Comparison of ENCODE assay signal across 19 cellular contexts in genomic region chr10:44990965-44991364, GRCh38. TPM values are rescaled to one million over a fixed set of nuclear protein-coding genes. Genes with fewer than 3 reads are reported as not detected.
DNase-seq lines count a peak whose midpoint lies in the region; ATAC-seq and TF ChIP-seq lines count a peak whose summit lies in the region.
"Had no signal": no experiment of that assay in that cellular context is flagged by ENCODE, and none has a peak within 500 bp of the region (broad histone marks: within the 10 kb centered on the region; RNA-seq: fewer than 3 reads in every experiment).

No MANE protein-coding gene starts in this region.

- H3K4ac ChIP-seq in neuronal stem cell (ENCODE audit: low read length) = no peak overlapping the region

- H2AK5ac ChIP-seq in neuronal stem cell (ENCODE audit: low read depth, low read length) = no peak overlapping the region

- H3K9ac ChIP-seq in endodermal cell (ENCODE audit: extremely low read depth, low read length, poor library complexity, severe bottlenecking) (no peak overlapping the region), neuronal stem cell (ENCODE audit: low read depth, low read length, poor library complexity) (no peak overlapping the region)
- H3K9ac ChIP-seq: SK-N-SH had no signal

- H3K4me2 ChIP-seq in neuronal stem cell (ENCODE audit: insufficient read depth, low read length, poor library complexity, severe bottlenecking) = no peak overlapping the region
- H3K4me2 ChIP-seq: PC-9, SK-N-SH had no signal

- DNase-seq in Right ventricle myocardium inferior (ENCODE audit: missing footprints) (peak; percentile 32), left cardiac atrium (no peak), endodermal cell (peak; percentile 48), neuronal stem cell (ENCODE audit: low spot score) (no peak), vagina (ENCODE audit: extremely low spot score in 2 of 2) (peak; percentile 46 to 71), sciatic nerve (ENCODE audit: low spot score) (no peak), medulla oblongata (ENCODE audit: extremely low spot score) (no peak)
- DNase-seq: activated CD4-positive, CD25-positive, alpha-beta regulatory T cell treated with anti-CD3 and anti-CD28 coated beads, Interleukin-2, amount 50 U/mL, for 72 hours; activated effector memory CD4-positive, alpha-beta T cell treated with anti-CD3 and anti-CD28 coated beads, Interleukin-2, amount 50 U/mL, for 16 hours; hippocampal formation; kidney glomerular epithelial cell; NCI-H1436 treated with DMSO at 0.1 percent for 48 hours; NCI-H774; PC-9; SK-N-SH; T-helper 9 cell had no signal

- H4K91ac ChIP-seq in neuronal stem cell (ENCODE audit: low read depth, low read length, poor library complexity) = no peak overlapping the region

- H3K4me3 Mint-ChIP-seq in endodermal cell = no peak overlapping the region
- H3K4me3 Mint-ChIP-seq: central memory CD8-positive, alpha-beta T cell had no signal

- ATAC-seq in Right ventricle myocardium inferior = no peak
- no peak for ATAC-seq in left cardiac atrium
- no peak for ATAC-seq in sciatic nerve
- ATAC-seq in HG02981 (IDR thresholded peaks at IDR 0.05; ENCODE audit: unreplicated experiment) = no peak

- intact Hi-C loops in Right ventricle myocardium inferior (cut with DNase I) (no loop called here), left cardiac atrium (cut with DNase I) (no loop called here), vagina (cut with DNase I) (no loop called here), sciatic nerve (cut with DNase I) (no loop called here)

- H3K27ac Mint-ChIP-seq in endodermal cell = no peak overlapping the region

- peak overlapping the region; percentile 80 for H3K18ac ChIP-seq in neuronal stem cell (ENCODE audit: low read length)

- no peaks in the 10 kb centered on the region for H3K36me3 Mint-ChIP-seq in endodermal cell (ENCODE audit: low read depth)

- H3K27me3 ChIP-seq in endodermal cell (ENCODE audit: control insufficient read depth, insufficient read depth, low read length, poor library complexity, severe bottlenecking) = no peaks in the 10 kb centered on the region
- H3K27me3 ChIP-seq in neuronal stem cell (ENCODE audit: control insufficient read depth in 3 of 3, insufficient read depth in 3 of 3, low read depth in 1 of 3, low read length in 3 of 3) = peaks cover 0 to 2% (median 0%) of the 10 kb centered on the region in 3 experiments
- H3K27me3 ChIP-seq in vagina = no peaks in the 10 kb centered on the region
- H3K27me3 ChIP-seq: adrenal gland had no signal

- no peaks in the 10 kb centered on the region for H3K9me3 Mint-ChIP-seq in endodermal cell
- H3K9me3 Mint-ChIP-seq: central memory CD8-positive, alpha-beta T cell had no signal

- peaks cover 51% of the 10 kb centered on the region for H3K4me1 Mint-ChIP-seq in endodermal cell

- H3K36me3 ChIP-seq in endodermal cell (ENCODE audit: control insufficient read depth, insufficient read depth, low read length) (no peaks in the 10 kb centered on the region), neuronal stem cell (replicated peaks in 1 of 2; ENCODE audit: control insufficient read depth in 2 of 2, insufficient read depth in 2 of 2, low read length in 2 of 2) (no peaks in the 10 kb centered on the region), vagina (no peaks in the 10 kb centered on the region)

- H3K79me1 ChIP-seq in neuronal stem cell (ENCODE audit: low read depth, low read length) = no peaks in the 10 kb centered on the region

- no peak overlapping the region for H3K23ac ChIP-seq in neuronal stem cell (ENCODE audit: low read depth, low read length, poor library complexity)

- 92 to 94% methylated on average over 3 to 7 of the region's 7 CpGs for WGBS in endodermal cell (ENCODE audit: insufficient coverage in 1 of 2, insufficient read length in 1 of 2), 2 experiments
- no CpG with 5 or more reads among the region's 7 CpGs for WGBS in neuronal stem cell (ENCODE audit: extremely low coverage in 2 of 2, insufficient read length in 2 of 2, insufficient replicate concordance in 1 of 2), 2 donors

- H3K27ac ChIP-seq in endodermal cell (ENCODE audit: low read depth, low read length) (no peak overlapping the region), neuronal stem cell (replicated peaks; ENCODE audit: low read length) (no peak overlapping the region), vagina (peak overlapping the region; percentile 92)
- H3K27ac ChIP-seq: PC-9 had no signal

- H2AFZ ChIP-seq in neuronal stem cell (ENCODE audit: low read length) = no peak overlapping the region
- H2AFZ ChIP-seq: PC-9 had no signal

- no peak overlapping the region for H4K8ac ChIP-seq in neuronal stem cell (ENCODE audit: low read depth, low read length)

- no peak overlapping the region for H2BK120ac ChIP-seq in neuronal stem cell (ENCODE audit: low read depth, low read length)

- H2BK15ac ChIP-seq in neuronal stem cell (ENCODE audit: low read length) = peak overlapping the region; percentile 55

- no peak overlapping the region for H3K14ac ChIP-seq in neuronal stem cell (ENCODE audit: low read length)

- TF ChIP-seq CTCF in endodermal cell (conservative IDR thresholded peaks at IDR 0.05) (no peak), vagina (IDR thresholded peaks at IDR 0.05) (no peak)

- peaks cover 7% of the 10 kb centered on the region for H3K4me1 ChIP-seq in endodermal cell (ENCODE audit: control insufficient read depth, insufficient read depth, low read length)
- peaks cover 0 to 15% of the 10 kb centered on the region in 2 donors for H3K4me1 ChIP-seq in neuronal stem cell (ENCODE audit: control insufficient read depth in 2 of 2, insufficient read depth in 1 of 2, low read depth in 1 of 2, low read length in 2 of 2)
- peaks cover 36% of the 10 kb centered on the region for H3K4me1 ChIP-seq in vagina

- peaks cover 6% of the 10 kb centered on the region for H3K27me3 Mint-ChIP-seq in endodermal cell (ENCODE audit: insufficient read depth)
- H3K27me3 Mint-ChIP-seq: central memory CD8-positive, alpha-beta T cell had no signal

- no peak for TF ChIP-seq POLR2A in vagina (IDR thresholded peaks at IDR 0.05)

- H2BK5ac ChIP-seq in neuronal stem cell (ENCODE audit: low read length) = no peak overlapping the region

- H3K9me3 ChIP-seq in endodermal cell (ENCODE audit: control insufficient read depth, low read length) (no peaks in the 10 kb centered on the region), neuronal stem cell (replicated peaks in 1 of 2; ENCODE audit: control insufficient read depth in 2 of 2, insufficient read depth in 1 of 2, low read depth in 1 of 2, low read length in 2 of 2) (no peaks in the 10 kb centered on the region), vagina (no peaks in the 10 kb centered on the region)
- H3K9me3 ChIP-seq: adrenal gland, SK-N-SH had no signal

- H3K4me3 ChIP-seq in endodermal cell (ENCODE audit: low read length) (no peak overlapping the region), neuronal stem cell (ENCODE audit: low read length in 2 of 2) (no peak overlapping the region), vagina (no peak overlapping the region)
- H3K4me3 ChIP-seq: adrenal gland, PC-9 had no signal

- H2BK12ac ChIP-seq in neuronal stem cell (ENCODE audit: low read length) = no peak overlapping the region

RNA-seq across cellular contexts. Expression of gene ZNF22, which starts 9.8 kb away (rescaled TPM):
- total RNA-seq in Right ventricle myocardium inferior = 13.7 TPM
- total RNA-seq in left cardiac atrium = 10 to 100 TPM; 18.9 to 21.1 TPM
- 10 to 100 TPM; 35.5 to 42.5 TPM for total RNA-seq in endodermal cell
- 59.3 TPM for polyA plus RNA-seq in endodermal cell (2013, experiment 1 of 2)
- polyA plus RNA-seq in endodermal cell (2013, experiment 2 of 2) = 54.5 TPM
- 65.4 TPM for polyA plus RNA-seq in neuronal stem cell (2013, experiment 1 of 2)
- polyA plus RNA-seq in neuronal stem cell (2013, experiment 2 of 2) = 66.3 TPM
- 20.6 TPM for total RNA-seq in vagina
- total RNA-seq in sciatic nerve = 24.9 TPM

RNA-seq across cellular contexts. Expression of gene DEPP1, which starts 12.4 kb away (rescaled TPM):
- total RNA-seq in Right ventricle myocardium inferior = 33.0 TPM
- 10 to 100 TPM; 36.7 to 49.2 TPM for total RNA-seq in left cardiac atrium
- 1 to 10 TPM; 1.3 to 2.6 TPM for total RNA-seq in endodermal cell
- 0.89 TPM for polyA plus RNA-seq in endodermal cell (2013, experiment 1 of 2)
- 1.2 TPM for polyA plus RNA-seq in endodermal cell (2013, experiment 2 of 2)
- polyA plus RNA-seq in neuronal stem cell (2013, experiment 1 of 2) = 0.22 TPM
- polyA plus RNA-seq in neuronal stem cell (2013, experiment 2 of 2) = 0.26 TPM
- 155 TPM for total RNA-seq in vagina
- 190 TPM for total RNA-seq in sciatic nerve

RNA-seq across cellular contexts. Expression of gene RASSF4, which starts 31.4 kb away (rescaled TPM):
- total RNA-seq in Right ventricle myocardium inferior = 91.5 TPM
- 10 to 100 TPM; 48.9 to 71.5 TPM for total RNA-seq in left cardiac atrium
- total RNA-seq in endodermal cell = 10 to 100 TPM in 1 of 2 donors, 1 to 10 TPM in 1; 5.2 to 14.1 TPM
- polyA plus RNA-seq in endodermal cell (2013, experiment 1 of 2) = 17.2 TPM
- 20.0 TPM for polyA plus RNA-seq in endodermal cell (2013, experiment 2 of 2)
- 13.0 TPM for polyA plus RNA-seq in neuronal stem cell (2013, experiment 1 of 2)
- 13.1 TPM for polyA plus RNA-seq in neuronal stem cell (2013, experiment 2 of 2)
- 29.2 TPM for total RNA-seq in vagina
- 63.7 TPM for total RNA-seq in sciatic nerve

Comparison
In these comparisons a context has a peak if more than half of its experiments do, and no peak if none do; other contexts are left out.
1. DNase-seq: peak in Right ventricle myocardium inferior (single experiment), endodermal cell (single experiment) and vagina (2 of 2); none in left cardiac atrium (single experiment), neuronal stem cell (single experiment), sciatic nerve (single experiment) and medulla oblongata (single experiment).